In the genomic region with DNA sequence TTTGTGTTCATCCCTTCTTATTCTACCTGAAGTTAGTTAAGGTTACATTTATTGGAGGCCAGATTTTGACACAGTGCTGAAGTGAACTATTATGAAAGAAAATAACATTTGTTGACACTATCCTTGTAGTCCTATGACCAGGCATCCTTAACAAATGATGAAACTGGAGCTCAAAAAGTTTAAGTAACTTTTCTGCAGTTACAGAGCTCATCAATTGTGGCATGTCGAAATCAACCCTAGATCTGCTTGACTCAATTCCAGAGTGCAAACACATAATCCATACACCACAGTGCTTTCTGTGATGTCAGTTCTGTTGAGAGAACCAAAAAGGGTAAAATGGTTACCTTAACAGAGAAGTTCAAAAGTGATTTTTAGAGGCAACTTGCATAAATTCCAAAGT, we compare ENCODE assay signal across 24 cellular contexts. TPM values are rescaled to one million over a fixed set of nuclear protein-coding genes. Genes with fewer than 3 reads are reported as not detected.
"Had no signal": no experiment of that assay in that cellular context is flagged by ENCODE, and none has a peak within 500 bp of the region (broad histone marks: within the 10 kb centered on the region; RNA-seq: fewer than 3 reads in every experiment).

No MANE protein-coding gene starts in this region.

- H3K4me3 ChIP-seq: adrenal gland, colonic mucosa, esophagus muscularis mucosa, heart left ventricle, lower lobe of right lung, thyroid gland, upper lobe of right lung had no signal

- H3K36me3 ChIP-seq: adrenal gland, colonic mucosa, esophagus muscularis mucosa, heart left ventricle, lower lobe of right lung, thyroid gland, upper lobe of right lung had no signal

- ATAC-seq: activated naive CD4-positive, alpha-beta T cell treated with anti-CD3 and anti-CD28 coated beads, Interleukin-2, amount 50 U/mL, for 72 hours; activated T-helper 17 cell treated with anti-CD3 and anti-CD28 coated beads, Interleukin-2, amount 50 U/mL, for 72 hours; heart left ventricle; left cardiac atrium; lower lobe of right lung; right cardiac atrium; upper lobe of right lung had no signal

- H3K36me3 Mint-ChIP-seq: activated naive CD4-positive, alpha-beta T cell treated with anti-CD3 and anti-CD28 coated beads, Interleukin-2, amount 50 U/mL, for 72 hours; naive B cell had no signal

- H3K4me1 ChIP-seq: colonic mucosa, esophagus muscularis mucosa, lower lobe of right lung, parathyroid adenoma, thyroid gland, upper lobe of right lung had no signal

- H3K27ac Mint-ChIP-seq: activated naive CD4-positive, alpha-beta T cell treated with anti-CD3 and anti-CD28 coated beads, Interleukin-2, amount 50 U/mL, for 72 hours; activated T-helper 17 cell treated with anti-CD3 and anti-CD28 coated beads, Interleukin-2, amount 50 U/mL, for 72 hours; naive B cell; stimulated activated naive CD8-positive, alpha-beta T cell treated with anti-CD3 and anti-CD28 coated beads, Interleukin-15, Interleukin-2, amounts not matched to agents 100 ng/mL and 50 ng/mL, for 24 hours; T-helper 2 cell treated with Interferon-gamma antibody and Interleukin-4, amounts not matched to agents 5 μg/mL and 100 μg/mL, for 36 hours had no signal

- H3K27me3 ChIP-seq: adrenal gland, colonic mucosa, esophagus muscularis mucosa, heart left ventricle, thyroid gland, upper lobe of right lung had no signal

- DNase-seq: activated CD4-positive, alpha-beta T cell treated with anti-CD3 and anti-CD28 coated beads for 1 hour; activated CD4-positive, alpha-beta T cell treated with anti-CD3 and anti-CD28 coated beads, Interleukin-2, amount 50 U/mL, for 1 hour; activated T-cell treated with anti-CD3 and anti-CD28 coated beads, Interleukin-2, amount 50 U/mL, for 1 hour; adrenal gland; colonic mucosa; heart left ventricle; islet precursor cell; left cardiac atrium; lower lobe of right lung; naive B cell; nucleus accumbens; right cardiac atrium; stimulated activated CD4-positive, alpha-beta T cell treated with anti-CD3 and anti-CD28 coated beads, Interleukin-12 subunit alpha, Interleukin-12 subunit beta, amount 100 ng/mL, for 4 hours; substantia nigra; thyroid gland; upper lobe of right lung had no signal

- H3K27me3 Mint-ChIP-seq: activated T-helper 17 cell treated with anti-CD3 and anti-CD28 coated beads, Interleukin-2, amount 50 U/mL, for 72 hours; central memory CD8-positive, alpha-beta T cell; naive B cell; stimulated activated naive CD8-positive, alpha-beta T cell treated with anti-CD3 and anti-CD28 coated beads, Interleukin-15, Interleukin-2, amounts not matched to agents 100 ng/mL and 50 ng/mL, for 24 hours had no signal

- H3K27ac ChIP-seq: colonic mucosa, esophagus muscularis mucosa, heart left ventricle, lower lobe of right lung, parathyroid adenoma, thyroid gland, upper lobe of right lung had no signal

- H3K4me3 Mint-ChIP-seq: activated T-helper 17 cell treated with anti-CD3 and anti-CD28 coated beads, Interleukin-2, amount 50 U/mL, for 72 hours; central memory CD8-positive, alpha-beta T cell; naive B cell; stimulated activated naive CD8-positive, alpha-beta T cell treated with anti-CD3 and anti-CD28 coated beads, Interleukin-15, Interleukin-2, amounts not matched to agents 100 ng/mL and 50 ng/mL, for 24 hours; T-helper 2 cell treated with Interferon-gamma antibody and Interleukin-4, amounts not matched to agents 5 μg/mL and 100 μg/mL, for 36 hours had no signal

- H3K4me1 Mint-ChIP-seq: activated T-helper 17 cell treated with anti-CD3 and anti-CD28 coated beads, Interleukin-2, amount 50 U/mL, for 72 hours; central memory CD8-positive, alpha-beta T cell; naive B cell had no signal

- H3K9me3 ChIP-seq: adrenal gland, colonic mucosa, esophagus muscularis mucosa, heart left ventricle, lower lobe of right lung, thyroid gland, upper lobe of right lung had no signal

- H3K9me3 Mint-ChIP-seq: activated naive CD4-positive, alpha-beta T cell treated with anti-CD3 and anti-CD28 coated beads, Interleukin-2, amount 50 U/mL, for 72 hours; activated T-helper 17 cell treated with anti-CD3 and anti-CD28 coated beads, Interleukin-2, amount 50 U/mL, for 72 hours; central memory CD8-positive, alpha-beta T cell; stimulated activated naive CD8-positive, alpha-beta T cell treated with anti-CD3 and anti-CD28 coated beads, Interleukin-15, Interleukin-2, amounts not matched to agents 100 ng/mL and 50 ng/mL, for 24 hours; T-helper 2 cell treated with Interferon-gamma antibody and Interleukin-4, amounts not matched to agents 5 μg/mL and 100 μg/mL, for 36 hours had no signal

RNA-seq across cellular contexts. Expression of a gene that starts 28.6 kb away (rescaled TPM):
- total RNA-seq: activated naive CD4-positive, alpha-beta T cell treated with anti-CD3 and anti-CD28 coated beads, Interleukin-2, amount 50 U/mL, for 72 hours; activated T-helper 17 cell treated with anti-CD3 and anti-CD28 coated beads, Interleukin-2, amount 50 U/mL, for 72 hours; mesenteric fat pad had no signal
